15 cellular contexts compared by ENCODE assay signal in the genomic region with DNA sequence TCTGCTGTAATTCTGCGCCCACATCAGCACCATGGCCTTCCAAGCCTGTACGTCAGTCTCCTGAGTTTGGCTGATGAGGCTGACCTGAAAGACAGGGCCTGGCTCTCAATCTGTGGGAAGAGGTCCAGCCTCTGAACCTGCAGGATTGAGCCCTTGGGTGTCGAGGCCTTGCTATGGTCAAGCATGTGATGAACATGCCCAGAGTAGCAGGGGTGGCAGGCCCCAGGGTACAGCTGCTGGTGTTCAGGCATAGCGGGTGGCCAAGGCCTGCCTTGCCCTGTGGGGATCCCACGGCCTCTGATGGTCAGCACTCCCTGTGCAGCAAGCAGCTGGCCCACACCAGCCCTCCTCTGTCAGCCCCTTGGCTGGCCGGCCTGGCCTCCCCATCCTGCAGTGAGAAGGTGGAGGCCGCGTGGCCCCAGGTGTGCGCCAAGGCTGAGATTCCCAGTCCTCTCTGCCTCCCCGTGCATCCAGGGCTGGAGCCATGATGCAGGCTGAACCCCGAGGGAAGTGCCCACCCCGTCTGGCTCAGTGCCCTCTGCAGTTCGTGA.
A peak's percentile ranks its signal among the peaks of the same experiment; 100 is the strongest.
DNase-seq lines count a peak whose midpoint lies in the region; ATAC-seq and TF ChIP-seq lines count a peak whose summit lies in the region.
"Had no signal": no experiment of that assay in that cellular context is flagged by ENCODE, and none has a peak within 500 bp of the region (broad histone marks: within the 10 kb centered on the region; RNA-seq: fewer than 3 reads in every experiment).

No MANE protein-coding gene starts in this region.

- WGBS in endodermal cell (ENCODE audit: insufficient coverage in 1 of 2, insufficient read length in 1 of 2), 2 experiments = 90 to 97% methylated on average over 7 to 13 of the region's 13 CpGs
- 82 to 92% (median 87%) methylated on average over 6 to 13 of the region's 13 CpGs for WGBS in spleen, 5 donors

- H3K9me3 Mint-ChIP-seq in endodermal cell = no peaks in the 10 kb centered on the region

- H3K36me3 Mint-ChIP-seq in endodermal cell (ENCODE audit: low read depth) = no peaks in the 10 kb centered on the region

- peaks cover 5% of the 10 kb centered on the region for H3K27me3 Mint-ChIP-seq in endodermal cell (ENCODE audit: insufficient read depth)

- H3K27ac ChIP-seq in endodermal cell (ENCODE audit: low read depth, low read length) (peak overlapping the region; percentile 29), spleen (no peak overlapping the region)

- H3K9me3 ChIP-seq in BE2C (no peaks in the 10 kb centered on the region), endodermal cell (ENCODE audit: control insufficient read depth, low read length) (no peaks in the 10 kb centered on the region), spleen (no peaks in the 10 kb centered on the region)
- H3K9me3 ChIP-seq: MG63 had no signal

- H3K4me1 ChIP-seq in BE2C (no peaks in the 10 kb centered on the region), endodermal cell (ENCODE audit: control insufficient read depth, insufficient read depth, low read length) (no peaks in the 10 kb centered on the region), spleen (peaks cover 0 to 5% (median 0%) of the 10 kb centered on the region in 6 donors)

- H3K4me3 ChIP-seq in BE2C (ENCODE audit: low read depth, low read length) (no peak overlapping the region), endodermal cell (ENCODE audit: low read length) (no peak overlapping the region), spleen (no peak overlapping the region)
- H3K4me3 ChIP-seq: MG63 had no signal

- H3K9ac ChIP-seq in endodermal cell (ENCODE audit: extremely low read depth, low read length, poor library complexity, severe bottlenecking) = no peak overlapping the region

- H3K27me3 ChIP-seq in BE2C (no peaks in the 10 kb centered on the region), endodermal cell (ENCODE audit: control insufficient read depth, insufficient read depth, low read length, poor library complexity, severe bottlenecking) (no peaks in the 10 kb centered on the region), spleen (replicated peaks in 1 of 7) (peaks cover 0 to 9% (median 0%) of the 10 kb centered on the region in 7 donors)
- H3K27me3 ChIP-seq: MG63 had no signal

- TF ChIP-seq CTCF in BE2C (IDR thresholded peaks at IDR 0.05; ENCODE audit: low read depth, low read length) (no peak), endodermal cell (conservative IDR thresholded peaks at IDR 0.05) (no peak), spleen (IDR thresholded peaks at IDR 0.05 in 8 of 11, conservative IDR thresholded peaks at IDR 0.05 in 3 of 11) (no peak)

- peak; percentile 22 for DNase-seq in activated CD4-positive, CD25-positive, alpha-beta regulatory T cell treated with anti-CD3 and anti-CD28 coated beads, Interleukin-2, amount 50 U/mL, for 72 hours
- peak; percentile 3 for DNase-seq in BE2C
- no peak for DNase-seq in endodermal cell
- DNase-seq in spleen = peak; percentile 70
- DNase-seq: C1 segment of cervical spinal cord, Karpas-422, MG63, NCI-H1092 treated with DMSO at 0.1 percent for 48 hours, NCI-H2107, NCI-H2227 treated with DMSO at 0.1 percent for 48 hours, NCI-H524 had no signal

- no peak for ATAC-seq in activated CD4-positive, CD25-positive, alpha-beta regulatory T cell treated with anti-CD3 and anti-CD28 coated beads, Interleukin-2, amount 50 U/mL, for 24 hours
- ATAC-seq in esophagus mucosa (no peak), GM21381 (IDR thresholded peaks at IDR 0.05; ENCODE audit: unreplicated experiment) (no peak), HG03439 (IDR thresholded peaks at IDR 0.05; ENCODE audit: unreplicated experiment) (no peak)

- H3K36me3 ChIP-seq in BE2C (no peaks in the 10 kb centered on the region), endodermal cell (ENCODE audit: control insufficient read depth, insufficient read depth, low read length) (no peaks in the 10 kb centered on the region), spleen (no peaks in the 10 kb centered on the region)
- H3K36me3 ChIP-seq: MG63 had no signal

- no peak for TF ChIP-seq POLR2A in spleen (IDR thresholded peaks at IDR 0.05)

- H3K4me1 Mint-ChIP-seq in endodermal cell = no peaks in the 10 kb centered on the region

- intact Hi-C loops in spleen (cut with DNase I; ENCODE audit: low total_unique reads) = no loop called here

- H3K27ac Mint-ChIP-seq in endodermal cell = no peak overlapping the region

- no peak overlapping the region for H3K4me3 Mint-ChIP-seq in endodermal cell
